1 cellular context compared by ENCODE assay signal in the genomic region with DNA sequence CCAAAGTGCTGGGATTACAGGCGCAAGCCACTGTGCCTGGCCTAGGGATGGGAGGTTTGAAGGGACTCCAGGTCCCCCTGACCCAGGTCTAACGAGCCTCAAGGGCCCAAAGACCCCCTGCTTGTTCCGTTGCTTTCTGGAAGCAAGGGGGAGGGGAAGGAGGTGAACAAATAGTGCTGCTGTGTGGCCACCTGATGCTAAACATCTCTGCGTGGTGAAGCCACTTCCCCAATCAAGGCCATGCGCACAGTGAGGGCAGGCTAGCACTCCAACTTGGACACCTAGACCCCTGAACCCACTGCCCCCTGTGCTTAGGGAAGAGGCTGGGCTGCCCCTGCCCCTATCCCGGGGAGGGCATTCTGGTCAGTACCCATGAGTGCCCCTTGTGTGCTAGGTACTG.
TF ChIP-seq lines count a peak whose summit lies in the region.

No MANE protein-coding gene starts in this region.

TF ChIP-seq in WTC11, 78 proteins besides CTCF, POLR2A, EP300 and RAD21:
- no peak for TF ChIP-seq ZNF423 (CRISPR knock-in tag; IDR thresholded peaks at IDR 0.05)
- no peak for TF ChIP-seq NFE2L1 (CRISPR knock-in tag; IDR thresholded peaks at IDR 0.05)
- no peak for TF ChIP-seq TCF7 (CRISPR knock-in tag; IDR thresholded peaks at IDR 0.05; ENCODE audit: low read depth)
TF ChIP-seq in WTC11: peak in this region for 0.
